8 cellular contexts compared by ENCODE assay signal in genomic region chr19:4066682-4067395, GRCh38. TPM values are rescaled to one million over a fixed set of nuclear protein-coding genes. Genes with fewer than 3 reads are reported as not detected.
DNase-seq lines count a peak whose midpoint lies in the region; ATAC-seq and TF ChIP-seq lines count a peak whose summit lies in the region.

Gene ZBTB7A, minus strand, starts transcription at chr19:4066899. Its CDS starts 11,667 bp downstream, at chr19:4055232.

- no peaks in the 10 kb centered on the region for H3K9me3 Mint-ChIP-seq in activated CD4-positive, alpha-beta memory T cell treated with anti-CD3 and anti-CD28 coated beads, Interleukin-2, amount 10 ng/mL, durations not matched to agents 7 days and 5 days

- H3K4me3 ChIP-seq in AG04449 (ENCODE audit: low read depth, low read length) (peak within 1 kb of the TSS; percentile 72), duodenal mucosa (ENCODE audit: low read depth in 1 of 2, low read length in 2 of 2) (peak within 1 kb of the TSS; percentile 66 to 75), right lobe of liver (peak within 1 kb of the TSS; percentile 61 to 96 (median 70))

- WGBS in right lobe of liver (ENCODE audit: insufficient coverage, low coverage, low lambda C conversion rate, missing lambda C conversion rate) = no CpG with 5 or more reads among the region's 85 CpGs

- peaks cover 14% of the 10 kb centered on the region for H3K36me3 Mint-ChIP-seq in activated CD4-positive, alpha-beta memory T cell treated with anti-CD3 and anti-CD28 coated beads, Interleukin-2, amount 10 ng/mL, durations not matched to agents 7 days and 5 days (ENCODE audit: low read depth)

- DNase-seq in AG04449 (ENCODE audit: low read depth, low spot score) (no peak), H4 (ENCODE audit: low spot score) (peak; percentile 63), NCI-H774 (lab: John Stamatoyannopoulos, UW) (peak; percentile 36), right lobe of liver (peak; percentile 81 to 87 (median 85))
- peak; percentile 83 for DNase-seq in activated CD4-positive, alpha-beta memory T cell treated with anti-CD3 and anti-CD28 coated beads, Interleukin-2, amount 10 ng/mL, durations not matched to agents 7 days and 5 days
- DNase-seq in stimulated activated CD4-positive, alpha-beta T cell treated with anti-CD3 and anti-CD28 coated beads, Interleukin-4, amount 100 ng/mL, for 4 hours = peak; percentile 70 to 76

- peak within 1 kb of the TSS; percentile 83 for H3K4me3 Mint-ChIP-seq in activated CD4-positive, alpha-beta memory T cell treated with anti-CD3 and anti-CD28 coated beads, Interleukin-2, amount 10 ng/mL, durations not matched to agents 7 days and 5 days

- H3K27ac ChIP-seq in duodenal mucosa (ENCODE audit: low read depth, low read length) (peak within 1 kb of the TSS; percentile 95), right lobe of liver (peak within 1 kb of the TSS; percentile 79 to 95 (median 94))

- TF ChIP-seq CTCF in AG04449 (IDR thresholded peaks at IDR 0.05; ENCODE audit: insufficient read depth, low read length, missing control alignments) = no peak
- no peak for TF ChIP-seq CTCF in right lobe of liver (IDR thresholded peaks at IDR 0.05)

- H3K4me1 ChIP-seq in duodenal mucosa (ENCODE audit: control insufficient read depth in 1 of 2, insufficient read depth in 2 of 2, low read length in 2 of 2) = peaks cover 30 to 32% of the 10 kb centered on the region in 2 donors
- peaks cover 0 to 25% (median 10%) of the 10 kb centered on the region in 4 donors for H3K4me1 ChIP-seq in right lobe of liver

- ATAC-seq in right lobe of liver (peak; percentile 11 to 46 (median 20)), HG03196 (IDR thresholded peaks at IDR 0.05; ENCODE audit: unreplicated experiment) (no peak)

- POLR2A ChIA-PET in AG04449 (lab: Yijun Ruan, JAX) = interaction anchor here (0.7 kb wide), 1 partner anchor 80 kb away, joined by 3 read pairs; no protein-coding TSS in a partner anchor
- POLR2A ChIA-PET in activated CD4-positive, alpha-beta memory T cell treated with anti-CD3 and anti-CD28 coated beads, Interleukin-2, amount 10 ng/mL, durations not matched to agents 7 days and 5 days (lab: Charles Lee) = interaction anchor here (0.7 to 2.8 kb wide), 14 partner anchors 10 to 180 kb away, joined by 3 to 23 read pairs (median 4); partner anchors contain the start of genes EEF2 and YJU2

- H3K27me3 ChIP-seq in duodenal mucosa (ENCODE audit: control insufficient read depth in 1 of 2, insufficient read depth in 2 of 2, low read length in 2 of 2) (no peaks in the 10 kb centered on the region), right lobe of liver (no peaks in the 10 kb centered on the region)

- H3K27ac Mint-ChIP-seq in activated CD4-positive, alpha-beta memory T cell treated with anti-CD3 and anti-CD28 coated beads, Interleukin-2, amount 10 ng/mL, durations not matched to agents 7 days and 5 days = peak within 1 kb of the TSS; percentile 85

- peaks cover 0 to 6% of the 10 kb centered on the region in 2 donors for H3K36me3 ChIP-seq in duodenal mucosa (ENCODE audit: control insufficient read depth in 1 of 2, insufficient read depth in 2 of 2, low read length in 2 of 2)
- H3K36me3 ChIP-seq in right lobe of liver = no peaks in the 10 kb centered on the region

- intact Hi-C loops in right lobe of liver (cut with DNase I) = loop anchor here (10.0 kb wide), 2 partner anchors 52 to 62 kb away; partner anchors contain the start of gene PIAS4 (in 1 of the 2)

- H3K4me1 Mint-ChIP-seq in activated CD4-positive, alpha-beta memory T cell treated with anti-CD3 and anti-CD28 coated beads, Interleukin-2, amount 10 ng/mL, durations not matched to agents 7 days and 5 days = peaks cover 41% of the 10 kb centered on the region

- H3K9me3 ChIP-seq in duodenal mucosa (ENCODE audit: control insufficient read depth in 1 of 2, low read length in 2 of 2) = no peaks in the 10 kb centered on the region
- no peaks in the 10 kb centered on the region for H3K9me3 ChIP-seq in right lobe of liver

- TF ChIP-seq POLR2A in right lobe of liver (IDR thresholded peaks at IDR 0.05) = peak; percentile 54

- peak within 1 kb of the TSS; percentile 71 to 76 for H3K9ac ChIP-seq in duodenal mucosa (ENCODE audit: low read depth in 1 of 2, low read length in 2 of 2)

- no peaks in the 10 kb centered on the region for H3K27me3 Mint-ChIP-seq in activated CD4-positive, alpha-beta memory T cell treated with anti-CD3 and anti-CD28 coated beads, Interleukin-2, amount 10 ng/mL, durations not matched to agents 7 days and 5 days

- CTCF ChIA-PET in AG04449 (lab: Yijun Ruan, JAX) = interaction anchor here (1.2 kb wide), 1 partner anchor 12 kb away, joined by 3 read pairs; no protein-coding TSS in a partner anchor
- CTCF ChIA-PET in activated CD4-positive, alpha-beta memory T cell treated with anti-CD3 and anti-CD28 coated beads, Interleukin-2, amount 10 ng/mL, durations not matched to agents 7 days and 5 days (lab: Charles Lee) = no interaction called here

RNA-seq across cellular contexts. Expression of gene ZBTB7A, which starts in this region (rescaled TPM):
- 2.5 and 5.0 TPM in 2 replicates for total RNA-seq in H4 (2014; rRNA removed; shearing (Covaris generic))
- total RNA-seq in activated CD4-positive, alpha-beta memory T cell treated with anti-CD3 and anti-CD28 coated beads, Interleukin-2, amount 10 ng/mL, durations not matched to agents 7 days and 5 days = 10 to 100 TPM; 53.1 to 53.5 TPM
- total RNA-seq in right lobe of liver = 10 to 100 TPM; 19.0 to 38.5 (median 27.7) TPM
